1 cellular context compared by ENCODE assay signal in genomic region chr7:136998495-136998894, GRCh38.
TF ChIP-seq lines count a peak whose summit lies in the region.

No MANE protein-coding gene starts in this region.

TF ChIP-seq in GM23338, 12 proteins besides CTCF, POLR2A, EP300 and RAD21:
- TF ChIP-seq EZH2 (IDR thresholded peaks at IDR 0.05; ENCODE audit: low read depth, unreplicated experiment) (no peak), STAT1 (IDR thresholded peaks at IDR 0.05; ENCODE audit: unreplicated experiment) (no peak), CREB1 (CRISPR knock-in tag; IDR thresholded peaks at IDR 0.05; ENCODE audit: low read depth) (no peak), REST (IDR thresholded peaks at IDR 0.05; ENCODE audit: unreplicated experiment) (no peak), NANOG (IDR thresholded peaks at IDR 0.05; ENCODE audit: borderline replicate concordance) (no peak), ZNF114 (CRISPR knock-in tag; IDR thresholded peaks at IDR 0.05) (no peak), POLR2AphosphoS5 (IDR thresholded peaks at IDR 0.05; ENCODE audit: low read depth) (no peak), JUNB (IDR thresholded peaks at IDR 0.05; ENCODE audit: unreplicated experiment) (no peak)
- TF ChIP-seq, protein P1, sequence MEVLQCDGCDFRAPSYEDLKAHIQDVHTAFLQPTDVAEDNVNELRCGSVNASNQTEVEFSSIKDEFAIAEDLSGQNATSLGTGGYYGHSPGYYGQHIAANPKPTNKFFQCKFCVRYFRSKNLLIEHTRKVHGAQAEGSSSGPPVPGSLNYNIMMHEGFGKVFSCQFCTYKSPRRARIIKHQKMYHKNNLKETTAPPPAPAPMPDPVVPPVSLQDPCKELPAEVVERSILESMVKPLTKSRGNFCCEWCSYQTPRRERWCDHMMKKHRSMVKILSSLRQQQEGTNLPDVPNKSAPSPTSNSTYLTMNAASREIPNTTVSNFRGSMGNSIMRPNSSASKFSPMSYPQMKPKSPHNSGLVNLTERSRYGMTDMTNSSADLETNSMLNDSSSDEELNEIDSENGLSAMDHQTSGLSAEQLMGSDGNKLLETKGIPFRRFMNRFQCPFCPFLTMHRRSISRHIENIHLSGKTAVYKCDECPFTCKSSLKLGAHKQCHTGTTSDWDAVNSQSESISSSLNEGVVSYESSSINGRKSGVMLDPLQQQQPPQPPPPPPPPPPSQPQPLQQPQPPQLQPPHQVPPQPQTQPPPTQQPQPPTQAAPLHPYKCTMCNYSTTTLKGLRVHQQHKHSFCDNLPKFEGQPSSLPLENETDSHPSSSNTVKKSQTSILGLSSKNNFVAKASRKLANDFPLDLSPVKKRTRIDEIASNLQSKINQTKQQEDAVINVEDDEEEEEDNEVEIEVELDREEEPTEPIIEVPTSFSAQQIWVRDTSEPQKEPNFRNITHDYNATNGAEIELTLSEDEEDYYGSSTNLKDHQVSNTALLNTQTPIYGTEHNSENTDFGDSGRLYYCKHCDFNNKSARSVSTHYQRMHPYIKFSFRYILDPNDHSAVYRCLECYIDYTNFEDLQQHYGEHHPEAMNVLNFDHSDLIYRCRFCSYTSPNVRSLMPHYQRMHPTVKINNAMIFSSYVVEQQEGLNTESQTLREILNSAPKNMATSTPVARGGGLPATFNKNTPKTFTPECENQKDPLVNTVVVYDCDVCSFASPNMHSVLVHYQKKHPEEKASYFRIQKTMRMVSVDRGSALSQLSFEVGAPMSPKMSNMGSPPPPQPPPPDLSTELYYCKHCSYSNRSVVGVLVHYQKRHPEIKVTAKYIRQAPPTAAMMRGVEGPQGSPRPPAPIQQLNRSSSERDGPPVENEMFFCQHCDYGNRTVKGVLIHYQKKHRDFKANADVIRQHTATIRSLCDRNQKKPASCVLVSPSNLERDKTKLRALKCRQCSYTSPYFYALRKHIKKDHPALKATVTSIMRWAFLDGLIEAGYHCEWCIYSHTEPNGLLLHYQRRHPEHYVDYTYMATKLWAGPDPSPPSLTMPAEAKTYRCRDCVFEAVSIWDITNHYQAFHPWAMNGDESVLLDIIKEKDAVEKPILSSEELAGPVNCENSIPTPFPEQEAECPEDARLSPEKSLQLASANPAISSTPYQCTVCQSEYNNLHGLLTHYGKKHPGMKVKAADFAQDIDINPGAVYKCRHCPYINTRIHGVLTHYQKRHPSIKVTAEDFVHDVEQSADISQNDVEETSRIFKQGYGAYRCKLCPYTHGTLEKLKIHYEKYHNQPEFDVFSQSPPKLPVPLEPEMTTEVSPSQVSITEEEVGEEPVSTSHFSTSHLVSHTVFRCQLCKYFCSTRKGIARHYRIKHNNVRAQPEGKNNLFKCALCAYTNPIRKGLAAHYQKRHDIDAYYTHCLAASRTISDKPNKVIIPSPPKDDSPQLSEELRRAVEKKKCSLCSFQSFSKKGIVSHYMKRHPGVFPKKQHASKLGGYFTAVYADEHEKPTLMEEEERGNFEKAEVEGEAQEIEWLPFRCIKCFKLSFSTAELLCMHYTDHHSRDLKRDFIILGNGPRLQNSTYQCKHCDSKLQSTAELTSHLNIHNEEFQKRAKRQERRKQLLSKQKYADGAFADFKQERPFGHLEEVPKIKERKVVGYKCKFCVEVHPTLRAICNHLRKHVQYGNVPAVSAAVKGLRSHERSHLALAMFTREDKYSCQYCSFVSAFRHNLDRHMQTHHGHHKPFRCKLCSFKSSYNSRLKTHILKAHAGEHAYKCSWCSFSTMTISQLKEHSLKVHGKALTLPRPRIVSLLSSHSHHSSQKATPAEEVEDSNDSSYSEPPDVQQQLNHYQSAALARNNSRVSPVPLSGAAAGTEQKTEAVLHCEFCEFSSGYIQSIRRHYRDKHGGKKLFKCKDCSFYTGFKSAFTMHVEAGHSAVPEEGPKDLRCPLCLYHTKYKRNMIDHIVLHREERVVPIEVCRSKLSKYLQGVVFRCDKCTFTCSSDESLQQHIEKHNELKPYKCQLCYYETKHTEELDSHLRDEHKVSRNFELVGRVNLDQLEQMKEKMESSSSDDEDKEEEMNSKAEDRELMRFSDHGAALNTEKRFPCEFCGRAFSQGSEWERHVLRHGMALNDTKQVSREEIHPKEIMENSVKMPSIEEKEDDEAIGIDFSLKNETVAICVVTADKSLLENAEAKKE (CRISPR knock-in tag; IDR thresholded peaks at IDR 0.05) = no peak
